In the genomic region with DNA sequence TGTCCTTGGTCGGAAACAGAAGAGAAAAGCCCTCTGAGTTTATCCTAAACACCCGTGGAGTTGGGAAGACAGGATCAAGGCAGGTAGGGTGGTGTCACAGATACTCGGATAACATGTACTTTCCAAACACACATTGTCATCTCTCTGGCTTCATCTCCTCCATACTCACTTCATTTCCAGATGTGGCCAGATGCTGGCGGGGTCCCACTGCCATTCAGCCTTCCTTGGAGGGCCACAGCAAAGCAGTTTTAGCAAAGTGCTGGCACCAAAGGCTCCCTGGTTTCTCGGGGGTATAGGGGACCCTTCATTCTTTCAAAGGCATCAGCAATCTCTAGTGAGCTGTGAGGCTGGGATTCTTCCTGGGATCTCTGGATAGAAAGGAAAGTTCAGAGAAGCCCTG, we compare ENCODE assay signal across 21 cellular contexts.
"Had no signal": no experiment of that assay in that cellular context is flagged by ENCODE, and none has a peak within 500 bp of the region (broad histone marks: within the 10 kb centered on the region; RNA-seq: fewer than 3 reads in every experiment).

No MANE protein-coding gene starts in this region.

- H3K9ac ChIP-seq: parathyroid adenoma had no signal

- DNase-seq: heart right ventricle; left colon; lower lobe of right lung; mammary epithelial cell; mesenchymal stem cell; naive B cell; occipital lobe; stimulated activated CD4-positive, alpha-beta T cell treated with anti-CD3 and anti-CD28 coated beads, Interleukin-4, amount 100 ng/mL, for 24 hours; stimulated activated naive CD4-positive, alpha-beta T cell treated with Interleukin-2 at 50 U/mL for 16 hours; stimulated activated naive CD8-positive, alpha-beta T cell treated with anti-CD3 and anti-CD28 coated beads, Interleukin-15, amount 100 ng/mL, for 72 hours; substantia nigra had no signal

- ATAC-seq: left colon; left lung; lower lobe of right lung; psoas muscle; right lobe of liver; stimulated activated memory B cell treated with anti-CD40 and anti-IgM and Interleukin-4, amounts not matched to agents 10 μg/mL and 1 μg/mL and 100 μg/mL, for 72 hours; stimulated activated naive CD8-positive, alpha-beta T cell treated with anti-CD3 and anti-CD28 coated beads, Interleukin-15, amount 100 ng/mL, for 72 hours had no signal

- H3K27me3 ChIP-seq: hepatocyte, right lobe of liver, vagina had no signal

- H3K4me1 ChIP-seq: heart right ventricle, left lung, lower lobe of right lung, parathyroid adenoma, psoas muscle, right lobe of liver, tibial nerve, vagina had no signal

- H3K4me2 ChIP-seq: hepatocyte had no signal

- H3K9me3 ChIP-seq: lower lobe of right lung, neutrophil, psoas muscle, right lobe of liver, vagina had no signal

- H3K36me3 ChIP-seq: heart right ventricle, left lung, lower lobe of right lung, neutrophil, right lobe of liver, tibial nerve, vagina had no signal

- H3K4me3 ChIP-seq: heart right ventricle, hepatocyte, left lung, lower lobe of right lung, psoas muscle, right lobe of liver, skin epidermis, tibial nerve, vagina had no signal

- H3K27ac ChIP-seq: heart right ventricle, hepatocyte, left lung, lower lobe of right lung, neutrophil, parathyroid adenoma, psoas muscle, right lobe of liver, skin epidermis, tibial nerve, vagina had no signal
